22 cellular contexts compared by ENCODE assay signal in genomic region chr22:38481871-38482332, GRCh38. TPM values are rescaled to one million over a fixed set of nuclear protein-coding genes. Genes with fewer than 3 reads are reported as not detected.
DNase-seq lines count a peak whose midpoint lies in the region; ATAC-seq, FAIRE-seq and TF ChIP-seq lines count a peak whose summit lies in the region.
"Had no signal": no experiment of that assay in that cellular context is flagged by ENCODE, and none has a peak within 500 bp of the region (broad histone marks: within the 10 kb centered on the region; RNA-seq: fewer than 3 reads in every experiment).

No MANE protein-coding gene starts in this region.

- peak overlapping the region; percentile 17 for H3K27ac Mint-ChIP-seq in activated CD4-positive, alpha-beta T cell treated with anti-CD3 and anti-CD28 coated beads for 36 hours
- H3K27ac Mint-ChIP-seq: dendritic cell treated with granulocyte-macrophage colony-stimulating factor and Interleukin-4, amounts not matched to agents 40 ng/mL and 50 ng/mL, for 4 days had no signal

- H3K9ac ChIP-seq in HCT116 (ENCODE audit: low read length) = no peak overlapping the region

- POLR2A ChIA-PET in activated CD4-positive, alpha-beta T cell treated with anti-CD3 and anti-CD28 coated beads for 36 hours (lab: Charles Lee) = interaction anchor here (1.0 kb wide), 1 partner anchor 13 kb away, joined by 4 read pairs; no protein-coding TSS in a partner anchor
- POLR2A ChIA-PET in HCT116 (lab: Charles Lee) = interaction anchor here (1.2 kb wide), 1 partner anchor 14 kb away, joined by 4 read pairs; no protein-coding TSS in a partner anchor

- H2AFZ ChIP-seq in HCT116 (ENCODE audit: low read depth, low read length, poor library complexity, severe bottlenecking) = no peak overlapping the region
- H2AFZ ChIP-seq in osteoblast (ENCODE audit: low read length) = no peak overlapping the region

- CTCF ChIA-PET in activated CD4-positive, alpha-beta T cell treated with anti-CD3 and anti-CD28 coated beads for 36 hours (lab: Charles Lee) = interaction anchor here (0.6 kb wide), 1 partner anchor 30 kb away, joined by 3 read pairs; no protein-coding TSS in a partner anchor
- CTCF ChIA-PET in HCT116 (lab: Charles Lee) = no interaction called here

- no TSS peak for BruUV-seq in HCT116 (replicated peaks; lab: Mats Ljungman, UMichigan)

- TF ChIP-seq CTCF in HCT116 (IDR thresholded peaks at IDR 0.05 in 2 of 3, conservative IDR thresholded peaks at IDR 0.05 in 1 of 3; ENCODE audit: borderline replicate concordance in 1 of 3, insufficient read depth in 1 of 3, low read depth in 2 of 3, low read length in 2 of 3) (no peak), osteoblast (IDR thresholded peaks at IDR 0.05; ENCODE audit: extremely low read depth, low read depth, low read length) (no peak)

- H3K9me3 Mint-ChIP-seq in activated CD4-positive, alpha-beta T cell treated with anti-CD3 and anti-CD28 coated beads for 36 hours (ENCODE audit: low read depth) = no peaks in the 10 kb centered on the region
- H3K9me3 Mint-ChIP-seq: activated naive CD4-positive, alpha-beta T cell treated with anti-CD3 and anti-CD28 coated beads, Interleukin-2, amount 50 U/mL, for 24 hours; dendritic cell treated with granulocyte-macrophage colony-stimulating factor and Interleukin-4, amounts not matched to agents 40 ng/mL and 50 ng/mL, for 4 days had no signal

- peaks cover 8% of the 10 kb centered on the region; the same call in 1 of the 2 replicates for H3K79me2 ChIP-seq in HCT116 (ENCODE audit: insufficient read depth, low read length)
- H3K79me2 ChIP-seq in osteoblast (ENCODE audit: insufficient read depth, low read length) = peaks cover 4% of the 10 kb centered on the region

- H3K4me3 ChIP-seq in HCT116 (replicated peaks in 1 of 2; ENCODE audit: low read depth in 1 of 2, low read length in 2 of 2) (no peak overlapping the region), osteoblast (ENCODE audit: insufficient read depth, low read length) (no peak overlapping the region)
- H3K4me3 ChIP-seq: gastrocnemius medialis, left ventricle myocardium inferior, tibial artery had no signal

- intact Hi-C loops in activated CD4-positive, alpha-beta T cell treated with anti-CD3 and anti-CD28 coated beads for 36 hours (cut with DNase I, micrococcal nuclease) = no loop called here
- intact Hi-C loops in HCT116 (cut with micrococcal nuclease) = no loop called here

- no peak for DNase-seq in activated CD4-positive, alpha-beta T cell treated with anti-CD3 and anti-CD28 coated beads for 36 hours
- no peak for DNase-seq in activated CD4-positive, alpha-beta T cell treated with anti-CD3 and anti-CD28 coated beads for 1 hour
- DNase-seq in HCT116 (ENCODE audit: low read depth, low spot score) (no peak), erythroblast (lab: John Stamatoyannopoulos, UW) (no peak), osteoblast (ENCODE audit: insufficient read length, low spot score, missing footprints) (no peak), GM19239 (ENCODE audit: insufficient read length, low spot score) (no peak), NCI-H2227 (lab: John Stamatoyannopoulos, UW; ENCODE audit: unreplicated experiment) (no peak), islet precursor cell (no peak)
- DNase-seq: DMS79; gastrocnemius medialis; left ventricle myocardium inferior; NCI-H187 treated with DMSO at 0.1 percent for 48 hours; NCI-H510A treated with DMSO at 0.1 percent for 48 hours; SHP77; stimulated activated CD4-positive, alpha-beta T cell treated with anti-CD3 and anti-CD28 coated beads, Interleukin-12 subunit alpha, Interleukin-12 subunit beta, amount 100 ng/mL, for 4 hours; tibial artery had no signal

- no peaks in the 10 kb centered on the region for H3K4me1 ChIP-seq in HCT116 (ENCODE audit: control insufficient read depth in 1 of 2, insufficient read depth in 2 of 2, low read length in 2 of 2)
- H3K4me1 ChIP-seq in osteoblast (ENCODE audit: insufficient read depth, low read length) = no peaks in the 10 kb centered on the region
- H3K4me1 ChIP-seq: gastrocnemius medialis, tibial artery had no signal

- peaks cover 56% of the 10 kb centered on the region for H3K36me3 Mint-ChIP-seq in activated CD4-positive, alpha-beta T cell treated with anti-CD3 and anti-CD28 coated beads for 36 hours (ENCODE audit: low read depth)

- no peaks in the 10 kb centered on the region for H4K20me1 ChIP-seq in HCT116 (ENCODE audit: insufficient read depth)
- peaks cover 13% of the 10 kb centered on the region for H4K20me1 ChIP-seq in osteoblast (ENCODE audit: insufficient read depth, low read length)

- peaks cover 29% of the 10 kb centered on the region for H3K4me1 Mint-ChIP-seq in activated CD4-positive, alpha-beta T cell treated with anti-CD3 and anti-CD28 coated beads for 36 hours

- no peak overlapping the region for H3K4me3 Mint-ChIP-seq in activated CD4-positive, alpha-beta T cell treated with anti-CD3 and anti-CD28 coated beads for 36 hours
- H3K4me3 Mint-ChIP-seq: activated naive CD4-positive, alpha-beta T cell treated with anti-CD3 and anti-CD28 coated beads, Interleukin-2, amount 50 U/mL, for 24 hours; dendritic cell treated with granulocyte-macrophage colony-stimulating factor and Interleukin-4, amounts not matched to agents 40 ng/mL and 50 ng/mL, for 4 days had no signal

- H3K36me3 ChIP-seq in HCT116 (ENCODE audit: control insufficient read depth in 1 of 2, insufficient read depth in 2 of 2, low read length in 2 of 2) (peaks cover 36 to 55% of the 10 kb centered on the region in 2 experiments), osteoblast (ENCODE audit: insufficient read depth, low read length) (peaks cover 83% of the 10 kb centered on the region)

- no peak for ATAC-seq in activated CD4-positive, alpha-beta T cell treated with anti-CD3 and anti-CD28 coated beads for 36 hours
- peak; percentile 9; the same call in 1 of the 2 replicates for ATAC-seq in HCT116
- ATAC-seq: gastrocnemius medialis had no signal

- H3K4me2 ChIP-seq in HCT116 (ENCODE audit: low read length) (no peak overlapping the region), osteoblast (ENCODE audit: insufficient read depth, low read length) (no peak overlapping the region)

- no peak overlapping the region for H3K27ac ChIP-seq in HCT116 (ENCODE audit: low read depth, low read length)
- H3K27ac ChIP-seq in osteoblast (ENCODE audit: low read depth, low read length) = peak overlapping the region; percentile 21
- H3K27ac ChIP-seq: epithelial cell of prostate, gastrocnemius medialis, left ventricle myocardium inferior had no signal

- H3K27me3 ChIP-seq in HCT116 (ENCODE audit: insufficient read depth, low read length) (no peaks in the 10 kb centered on the region), osteoblast (ENCODE audit: insufficient read depth, low read length) (no peaks in the 10 kb centered on the region)
- H3K27me3 ChIP-seq: gastrocnemius medialis, tibial artery had no signal

- RAD21 ChIA-PET in HCT116 (lab: Charles Lee; ENCODE audit: low non-redundant PET in 1 of 2, low total read pairs in 2 of 2, uncharacterized antibody in 2 of 2, unreplicated experiment in 2 of 2) = no interaction called here

- H3K27me3 Mint-ChIP-seq in activated CD4-positive, alpha-beta T cell treated with anti-CD3 and anti-CD28 coated beads for 36 hours = no peaks in the 10 kb centered on the region
- H3K27me3 Mint-ChIP-seq: activated naive CD4-positive, alpha-beta T cell treated with anti-CD3 and anti-CD28 coated beads, Interleukin-2, amount 50 U/mL, for 24 hours had no signal

- FAIRE-seq in GM19239 (lab: Jason Lieb, UNC) = no peak
- FAIRE-seq: A204.1 had no signal

- TF ChIP-seq RAD21 in HCT116 (IDR thresholded peaks at IDR 0.05; ENCODE audit: low read depth) = no peak

- TF ChIP-seq POLR2A in HCT116 (IDR thresholded peaks at IDR 0.05; ENCODE audit: borderline replicate concordance, extremely low read depth, insufficient read depth, insufficient read length) = no peak
- peak; percentile 19 for TF ChIP-seq POLR2A in erythroblast (IDR thresholded peaks at IDR 0.05; ENCODE audit: low read length)

- H3K9me2 ChIP-seq in HCT116 (ENCODE audit: insufficient read depth) = no peaks in the 10 kb centered on the region

- H3K9me3 ChIP-seq in HCT116 (ENCODE audit: control insufficient read depth in 1 of 2, insufficient read depth in 1 of 2, low read depth in 1 of 2, low read length in 2 of 2) = no peaks in the 10 kb centered on the region
- no peaks in the 10 kb centered on the region for H3K9me3 ChIP-seq in osteoblast (ENCODE audit: low read depth, low read length)
- H3K9me3 ChIP-seq: gastrocnemius medialis, left ventricle myocardium inferior, tibial artery had no signal

TF ChIP-seq in HCT116, 20 proteins besides CTCF, POLR2A, EP300 and RAD21 (continues in another document):
- TF ChIP-seq EZH2phosphoT487 (IDR thresholded peaks at IDR 0.05; ENCODE audit: borderline replicate concordance) = no peak
- no peak for TF ChIP-seq EGR1 (IDR thresholded peaks at IDR 0.05; ENCODE audit: low read depth)
- no peak for TF ChIP-seq SRF (IDR thresholded peaks at IDR 0.05; ENCODE audit: low read depth)
- no peak for TF ChIP-seq FOSL1 (IDR thresholded peaks at IDR 0.05; ENCODE audit: low read depth)
- no peak for TF ChIP-seq CBX3 (IDR thresholded peaks at IDR 0.05; ENCODE audit: low read depth)
- TF ChIP-seq YY1 (IDR thresholded peaks at IDR 0.05; ENCODE audit: extremely low read depth, insufficient replicate concordance, low read depth, low read length) = no peak

RNA-seq across cellular contexts. Expression of gene KDELR3, which starts 14.0 kb away (rescaled TPM):
- 1 to 10 TPM in 1 of 2 experiments, under 1 TPM in 1; 0.84 to 1.1 TPM for total RNA-seq in activated CD4-positive, alpha-beta T cell treated with anti-CD3 and anti-CD28 coated beads for 36 hours
- 33.1 TPM for total RNA-seq in HCT116 (2021; ENCODE audit: unreplicated experiment)
- 29.9 and 33.2 TPM in 2 replicates for polyA plus RNA-seq in HCT116 (2012)
- 142 and 161 TPM in 2 replicates for total RNA-seq in osteoblast

RNA-seq across cellular contexts. Expression of gene DDX17, which starts 24.2 kb away (rescaled TPM):
- total RNA-seq in activated CD4-positive, alpha-beta T cell treated with anti-CD3 and anti-CD28 coated beads for 36 hours = 100 to 1,000 TPM; 259 to 328 TPM
- total RNA-seq in HCT116 (2021; ENCODE audit: unreplicated experiment) = 234 TPM
- 108 and 121 TPM in 2 replicates for polyA plus RNA-seq in HCT116 (2012)
- total RNA-seq in osteoblast = 434 and 496 TPM in 2 replicates

RNA-seq across cellular contexts. Expression of gene KCNJ4, which starts 26.9 kb away (rescaled TPM):
- not detected for total RNA-seq in activated CD4-positive, alpha-beta T cell treated with anti-CD3 and anti-CD28 coated beads for 36 hours
- total RNA-seq in HCT116 (2021; ENCODE audit: unreplicated experiment) (not detected), osteoblast (not detected in 2 replicates)
- polyA plus RNA-seq in HCT116 (2012) = 0.02 and 0.05 TPM in 2 replicates
- total RNA-seq: gastrocnemius medialis; pulmonary artery endothelial cell; T-helper 2 cell treated with Interferon-gamma antibody and Interleukin-4, amounts not matched to agents 100 ng/mL and 5 ng/mL, for 36 hours had no signal

Comparison
In these comparisons a context has a peak if more than half of its experiments do, and no peak if none do; other contexts are left out.
1. RNA of gene KDELR3, which starts 14.0 kb away (total RNA-seq): 142 to 161 TPM in osteoblast and 33.1 TPM in HCT116 (single experiment); 0.84 to 1.1 TPM in activated CD4-positive, alpha-beta T cell treated with anti-CD3 and anti-CD28 coated beads for 36 hours; every median in the first group is over 10 times any median in the second.